In the genomic region with DNA sequence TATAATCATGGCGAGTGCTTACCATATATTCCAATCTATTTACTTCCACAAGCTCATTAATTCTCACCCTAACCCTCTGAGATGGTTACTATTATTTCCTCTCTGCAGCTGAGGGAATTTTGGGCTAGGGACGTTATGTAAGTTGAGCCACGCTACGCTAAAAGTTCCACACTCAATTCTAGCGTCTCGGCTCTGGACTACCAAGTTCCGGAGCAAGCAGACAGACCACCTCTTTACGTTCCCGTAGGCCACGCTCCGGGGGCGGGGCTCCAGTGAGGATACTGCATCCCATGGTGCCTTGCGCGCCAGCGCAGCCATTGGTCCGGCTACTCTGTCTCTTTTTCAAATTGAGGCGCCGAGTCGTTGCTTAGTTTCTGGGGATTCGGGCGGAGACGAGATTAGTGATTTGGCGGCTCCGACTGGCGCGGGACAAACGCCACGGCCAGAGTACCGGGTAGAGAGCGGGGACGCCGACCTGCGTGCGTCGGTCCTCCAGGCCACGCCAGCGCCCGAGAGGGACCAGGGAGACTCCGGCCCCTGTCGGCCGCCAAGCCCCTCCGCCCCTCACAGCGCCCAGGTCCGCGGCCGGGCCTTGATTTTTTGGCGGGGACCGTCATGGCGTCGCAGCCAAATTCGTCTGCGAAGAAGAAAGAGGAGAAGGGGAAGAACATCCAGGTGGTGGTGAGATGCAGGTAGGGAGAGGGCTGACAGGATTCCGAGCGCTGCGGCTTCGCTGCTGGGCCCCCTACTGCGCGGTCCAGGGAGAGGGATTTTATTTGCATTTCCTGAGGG, we compare ENCODE assay signal across 1 cellular context.
TF ChIP-seq lines count a peak whose summit lies in the region.

A gene (plus strand): TSS at position 370 of the 792 bp plus-strand sequence. CDS start 246 bp downstream, at position 616.

TF ChIP-seq in HepG2, 621 proteins besides CTCF, POLR2A, EP300 and RAD21 (continued from another document and continues in another):
- TF ChIP-seq, protein P1, sequence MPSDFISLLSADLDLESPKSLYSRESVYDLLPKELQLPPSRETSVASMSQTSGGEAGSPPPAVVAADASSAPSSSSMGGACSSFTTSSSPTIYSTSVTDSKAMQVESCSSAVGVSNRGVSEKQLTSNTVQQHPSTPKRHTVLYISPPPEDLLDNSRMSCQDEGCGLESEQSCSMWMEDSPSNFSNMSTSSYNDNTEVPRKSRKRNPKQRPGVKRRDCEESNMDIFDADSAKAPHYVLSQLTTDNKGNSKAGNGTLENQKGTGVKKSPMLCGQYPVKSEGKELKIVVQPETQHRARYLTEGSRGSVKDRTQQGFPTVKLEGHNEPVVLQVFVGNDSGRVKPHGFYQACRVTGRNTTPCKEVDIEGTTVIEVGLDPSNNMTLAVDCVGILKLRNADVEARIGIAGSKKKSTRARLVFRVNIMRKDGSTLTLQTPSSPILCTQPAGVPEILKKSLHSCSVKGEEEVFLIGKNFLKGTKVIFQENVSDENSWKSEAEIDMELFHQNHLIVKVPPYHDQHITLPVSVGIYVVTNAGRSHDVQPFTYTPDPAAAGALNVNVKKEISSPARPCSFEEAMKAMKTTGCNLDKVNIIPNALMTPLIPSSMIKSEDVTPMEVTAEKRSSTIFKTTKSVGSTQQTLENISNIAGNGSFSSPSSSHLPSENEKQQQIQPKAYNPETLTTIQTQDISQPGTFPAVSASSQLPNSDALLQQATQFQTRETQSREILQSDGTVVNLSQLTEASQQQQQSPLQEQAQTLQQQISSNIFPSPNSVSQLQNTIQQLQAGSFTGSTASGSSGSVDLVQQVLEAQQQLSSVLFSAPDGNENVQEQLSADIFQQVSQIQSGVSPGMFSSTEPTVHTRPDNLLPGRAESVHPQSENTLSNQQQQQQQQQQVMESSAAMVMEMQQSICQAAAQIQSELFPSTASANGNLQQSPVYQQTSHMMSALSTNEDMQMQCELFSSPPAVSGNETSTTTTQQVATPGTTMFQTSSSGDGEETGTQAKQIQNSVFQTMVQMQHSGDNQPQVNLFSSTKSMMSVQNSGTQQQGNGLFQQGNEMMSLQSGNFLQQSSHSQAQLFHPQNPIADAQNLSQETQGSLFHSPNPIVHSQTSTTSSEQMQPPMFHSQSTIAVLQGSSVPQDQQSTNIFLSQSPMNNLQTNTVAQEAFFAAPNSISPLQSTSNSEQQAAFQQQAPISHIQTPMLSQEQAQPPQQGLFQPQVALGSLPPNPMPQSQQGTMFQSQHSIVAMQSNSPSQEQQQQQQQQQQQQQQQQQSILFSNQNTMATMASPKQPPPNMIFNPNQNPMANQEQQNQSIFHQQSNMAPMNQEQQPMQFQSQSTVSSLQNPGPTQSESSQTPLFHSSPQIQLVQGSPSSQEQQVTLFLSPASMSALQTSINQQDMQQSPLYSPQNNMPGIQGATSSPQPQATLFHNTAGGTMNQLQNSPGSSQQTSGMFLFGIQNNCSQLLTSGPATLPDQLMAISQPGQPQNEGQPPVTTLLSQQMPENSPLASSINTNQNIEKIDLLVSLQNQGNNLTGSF (CRISPR knock-in tag; IDR thresholded peaks at IDR 0.05), result no peak
- TF ChIP-seq, protein P2, sequence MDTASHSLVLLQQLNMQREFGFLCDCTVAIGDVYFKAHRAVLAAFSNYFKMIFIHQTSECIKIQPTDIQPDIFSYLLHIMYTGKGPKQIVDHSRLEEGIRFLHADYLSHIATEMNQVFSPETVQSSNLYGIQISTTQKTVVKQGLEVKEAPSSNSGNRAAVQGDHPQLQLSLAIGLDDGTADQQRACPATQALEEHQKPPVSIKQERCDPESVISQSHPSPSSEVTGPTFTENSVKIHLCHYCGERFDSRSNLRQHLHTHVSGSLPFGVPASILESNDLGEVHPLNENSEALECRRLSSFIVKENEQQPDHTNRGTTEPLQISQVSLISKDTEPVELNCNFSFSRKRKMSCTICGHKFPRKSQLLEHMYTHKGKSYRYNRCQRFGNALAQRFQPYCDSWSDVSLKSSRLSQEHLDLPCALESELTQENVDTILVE (CRISPR knock-in tag; IDR thresholded peaks at IDR 0.05), result peak; percentile 77; the same call in 1 of the 2 replicates
- no peak for TF ChIP-seq TBX3 (IDR thresholded peaks at IDR 0.05; ENCODE audit: borderline replicate concordance)
- peak; percentile 71; the same call in 1 of the 2 replicates for TF ChIP-seq ZNF160 (CRISPR knock-in tag; IDR thresholded peaks at IDR 0.05)
- no peak for TF ChIP-seq NFKBIZ (CRISPR knock-in tag; IDR thresholded peaks at IDR 0.05)
- TF ChIP-seq FOXK1 (CRISPR knock-in tag; IDR thresholded peaks at IDR 0.05; ENCODE audit: borderline replicate concordance, low read depth), result peak; percentile 72; the same call in 1 of the 2 replicates
- 0 out of 2 replicates have a peak, but pooled peaks have one; percentile 55 for TF ChIP-seq ZNF674 (CRISPR knock-in tag; IDR thresholded peaks at IDR 0.05; ENCODE audit: low read depth)
- TF ChIP-seq ZNF12 (CRISPR knock-in tag; IDR thresholded peaks at IDR 0.05), result peak; percentile 53; the same call in 1 of the 2 replicates
- TF ChIP-seq MXD4 (CRISPR knock-in tag; IDR thresholded peaks at IDR 0.05), result peak; percentile 78
- 0 out of 2 replicates have a peak, but pooled peaks have one; percentile 19 for TF ChIP-seq NCOR1 (IDR thresholded peaks at IDR 0.05; ENCODE audit: borderline replicate concordance, low read length)
- TF ChIP-seq, protein P3, sequence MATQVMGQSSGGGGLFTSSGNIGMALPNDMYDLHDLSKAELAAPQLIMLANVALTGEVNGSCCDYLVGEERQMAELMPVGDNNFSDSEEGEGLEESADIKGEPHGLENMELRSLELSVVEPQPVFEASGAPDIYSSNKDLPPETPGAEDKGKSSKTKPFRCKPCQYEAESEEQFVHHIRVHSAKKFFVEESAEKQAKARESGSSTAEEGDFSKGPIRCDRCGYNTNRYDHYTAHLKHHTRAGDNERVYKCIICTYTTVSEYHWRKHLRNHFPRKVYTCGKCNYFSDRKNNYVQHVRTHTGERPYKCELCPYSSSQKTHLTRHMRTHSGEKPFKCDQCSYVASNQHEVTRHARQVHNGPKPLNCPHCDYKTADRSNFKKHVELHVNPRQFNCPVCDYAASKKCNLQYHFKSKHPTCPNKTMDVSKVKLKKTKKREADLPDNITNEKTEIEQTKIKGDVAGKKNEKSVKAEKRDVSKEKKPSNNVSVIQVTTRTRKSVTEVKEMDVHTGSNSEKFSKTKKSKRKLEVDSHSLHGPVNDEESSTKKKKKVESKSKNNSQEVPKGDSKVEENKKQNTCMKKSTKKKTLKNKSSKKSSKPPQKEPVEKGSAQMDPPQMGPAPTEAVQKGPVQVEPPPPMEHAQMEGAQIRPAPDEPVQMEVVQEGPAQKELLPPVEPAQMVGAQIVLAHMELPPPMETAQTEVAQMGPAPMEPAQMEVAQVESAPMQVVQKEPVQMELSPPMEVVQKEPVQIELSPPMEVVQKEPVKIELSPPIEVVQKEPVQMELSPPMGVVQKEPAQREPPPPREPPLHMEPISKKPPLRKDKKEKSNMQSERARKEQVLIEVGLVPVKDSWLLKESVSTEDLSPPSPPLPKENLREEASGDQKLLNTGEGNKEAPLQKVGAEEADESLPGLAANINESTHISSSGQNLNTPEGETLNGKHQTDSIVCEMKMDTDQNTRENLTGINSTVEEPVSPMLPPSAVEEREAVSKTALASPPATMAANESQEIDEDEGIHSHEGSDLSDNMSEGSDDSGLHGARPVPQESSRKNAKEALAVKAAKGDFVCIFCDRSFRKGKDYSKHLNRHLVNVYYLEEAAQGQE (IDR thresholded peaks at IDR 0.05; ENCODE audit: borderline replicate concordance in 1 of 2, low read depth in 1 of 2, low read length in 2 of 2), result peak in 1 of 2 experiments; percentile 66; a peak in 1 of 4 replicates
- TF ChIP-seq ZNF747 (CRISPR knock-in tag; IDR thresholded peaks at IDR 0.05; ENCODE audit: borderline replicate concordance), result peak; percentile 63; the same call in 1 of the 2 replicates
- 0 out of 2 replicates have a peak, but pooled peaks have one; percentile 46 for TF ChIP-seq ZNF350 (CRISPR knock-in tag; IDR thresholded peaks at IDR 0.05; ENCODE audit: borderline replicate concordance, low read depth)
- TF ChIP-seq AHR (CRISPR knock-in tag; IDR thresholded peaks at IDR 0.05), result 0 out of 2 replicates have a peak, but pooled peaks have one; percentile 62
- no peak; the same call in 1 of the 2 replicates for TF ChIP-seq SRY (CRISPR knock-in tag; IDR thresholded peaks at IDR 0.05)
- TF ChIP-seq ZNF251 (CRISPR knock-in tag; IDR thresholded peaks at IDR 0.05), result no peak
- TF ChIP-seq REXO4 (CRISPR knock-in tag; IDR thresholded peaks at IDR 0.05; ENCODE audit: borderline replicate concordance), result no peak
- no peak for TF ChIP-seq ZNF556 (CRISPR knock-in tag; IDR thresholded peaks at IDR 0.05; ENCODE audit: borderline replicate concordance)
- no peak for TF ChIP-seq ATF7 (IDR thresholded peaks at IDR 0.05)
- TF ChIP-seq ATF7 (CRISPR knock-in tag; IDR thresholded peaks at IDR 0.05), result no peak
- TF ChIP-seq, protein P4, sequence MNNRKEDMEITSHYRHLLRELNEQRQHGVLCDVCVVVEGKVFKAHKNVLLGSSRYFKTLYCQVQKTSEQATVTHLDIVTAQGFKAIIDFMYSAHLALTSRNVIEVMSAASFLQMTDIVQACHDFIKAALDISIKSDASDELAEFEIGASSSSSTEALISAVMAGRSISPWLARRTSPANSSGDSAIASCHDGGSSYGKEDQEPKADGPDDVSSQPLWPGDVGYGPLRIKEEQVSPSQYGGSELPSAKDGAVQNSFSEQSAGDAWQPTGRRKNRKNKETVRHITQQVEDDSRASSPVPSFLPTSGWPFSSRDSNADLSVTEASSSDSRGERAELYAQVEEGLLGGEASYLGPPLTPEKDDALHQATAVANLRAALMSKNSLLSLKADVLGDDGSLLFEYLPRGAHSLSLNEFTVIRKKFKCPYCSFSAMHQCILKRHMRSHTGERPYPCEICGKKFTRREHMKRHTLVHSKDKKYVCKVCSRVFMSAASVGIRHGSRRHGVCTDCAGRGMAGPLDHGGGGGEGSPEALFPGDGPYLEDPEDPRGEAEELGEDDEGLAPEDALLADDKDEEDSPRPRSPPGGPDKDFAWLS (CRISPR knock-in tag; IDR thresholded peaks at IDR 0.05; ENCODE audit: borderline replicate concordance), result no peak
- TF ChIP-seq, protein P5, sequence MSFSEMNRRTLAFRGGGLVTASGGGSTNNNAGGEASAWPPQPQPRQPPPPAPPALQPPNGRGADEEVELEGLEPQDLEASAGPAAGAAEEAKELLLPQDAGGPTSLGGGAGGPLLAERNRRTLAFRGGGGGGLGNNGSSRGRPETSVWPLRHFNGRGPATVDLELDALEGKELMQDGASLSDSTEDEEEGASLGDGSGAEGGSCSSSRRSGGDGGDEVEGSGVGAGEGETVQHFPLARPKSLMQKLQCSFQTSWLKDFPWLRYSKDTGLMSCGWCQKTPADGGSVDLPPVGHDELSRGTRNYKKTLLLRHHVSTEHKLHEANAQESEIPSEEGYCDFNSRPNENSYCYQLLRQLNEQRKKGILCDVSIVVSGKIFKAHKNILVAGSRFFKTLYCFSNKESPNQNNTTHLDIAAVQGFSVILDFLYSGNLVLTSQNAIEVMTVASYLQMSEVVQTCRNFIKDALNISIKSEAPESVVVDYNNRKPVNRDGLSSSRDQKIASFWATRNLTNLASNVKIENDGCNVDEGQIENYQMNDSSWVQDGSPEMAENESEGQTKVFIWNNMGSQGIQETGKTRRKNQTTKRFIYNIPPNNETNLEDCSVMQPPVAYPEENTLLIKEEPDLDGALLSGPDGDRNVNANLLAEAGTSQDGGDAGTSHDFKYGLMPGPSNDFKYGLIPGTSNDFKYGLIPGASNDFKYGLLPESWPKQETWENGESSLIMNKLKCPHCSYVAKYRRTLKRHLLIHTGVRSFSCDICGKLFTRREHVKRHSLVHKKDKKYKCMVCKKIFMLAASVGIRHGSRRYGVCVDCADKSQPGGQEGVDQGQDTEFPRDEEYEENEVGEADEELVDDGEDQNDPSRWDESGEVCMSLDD (CRISPR knock-in tag; IDR thresholded peaks at IDR 0.05; ENCODE audit: borderline replicate concordance), result no peak
- peak; percentile 70 for TF ChIP-seq FOXC1 (CRISPR knock-in tag; IDR thresholded peaks at IDR 0.05; ENCODE audit: borderline replicate concordance)
- TF ChIP-seq NFKB2 (CRISPR knock-in tag; IDR thresholded peaks at IDR 0.05; ENCODE audit: borderline replicate concordance), result peak; percentile 52; the same call in 1 of the 2 replicates
- no peak for TF ChIP-seq HNRNPK (IDR thresholded peaks at IDR 0.05; ENCODE audit: low read depth, low read length, poor library complexity, severe bottlenecking)
- TF ChIP-seq ZNF501 (CRISPR knock-in tag; IDR thresholded peaks at IDR 0.05), result peak; percentile 85
- 0 out of 2 replicates have a peak, but pooled peaks have one; percentile 36 for TF ChIP-seq HOXA5 (CRISPR knock-in tag; IDR thresholded peaks at IDR 0.05)
- peak; percentile 94; the same call in 2 of the 3 replicates for TF ChIP-seq MXI1 (IDR thresholded peaks at IDR 0.05; ENCODE audit: borderline replicate concordance, low read depth, low read length)
- TF ChIP-seq ZFP1 (CRISPR knock-in tag; IDR thresholded peaks at IDR 0.05), result no peak
- TF ChIP-seq ZNF792 (CRISPR knock-in tag; IDR thresholded peaks at IDR 0.05), result peak; percentile 48; the same call in 1 of the 2 replicates
- peak; percentile 58; the same call in 1 of the 2 replicates for TF ChIP-seq MAF1 (CRISPR knock-in tag; IDR thresholded peaks at IDR 0.05; ENCODE audit: borderline replicate concordance)
- TF ChIP-seq, protein P6, sequence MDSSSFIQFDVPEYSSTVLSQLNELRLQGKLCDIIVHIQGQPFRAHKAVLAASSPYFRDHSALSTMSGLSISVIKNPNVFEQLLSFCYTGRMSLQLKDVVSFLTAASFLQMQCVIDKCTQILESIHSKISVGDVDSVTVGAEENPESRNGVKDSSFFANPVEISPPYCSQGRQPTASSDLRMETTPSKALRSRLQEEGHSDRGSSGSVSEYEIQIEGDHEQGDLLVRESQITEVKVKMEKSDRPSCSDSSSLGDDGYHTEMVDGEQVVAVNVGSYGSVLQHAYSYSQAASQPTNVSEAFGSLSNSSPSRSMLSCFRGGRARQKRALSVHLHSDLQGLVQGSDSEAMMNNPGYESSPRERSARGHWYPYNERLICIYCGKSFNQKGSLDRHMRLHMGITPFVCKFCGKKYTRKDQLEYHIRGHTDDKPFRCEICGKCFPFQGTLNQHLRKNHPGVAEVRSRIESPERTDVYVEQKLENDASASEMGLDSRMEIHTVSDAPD (CRISPR knock-in tag; IDR thresholded peaks at IDR 0.05), result no peak
- TF ChIP-seq PCBP2 (optimal IDR thresholded peaks at IDR 0.05; ENCODE audit: low read depth, low read length, poor library complexity, severe bottlenecking), result no peak
- 0 out of 2 replicates have a peak, but pooled peaks have one; percentile 49 for TF ChIP-seq SP4 (CRISPR knock-in tag; IDR thresholded peaks at IDR 0.05)
- 0 out of 2 replicates have a peak, but pooled peaks have one; percentile 61 for TF ChIP-seq CENPT (CRISPR knock-in tag; IDR thresholded peaks at IDR 0.05; ENCODE audit: low read depth)
- TF ChIP-seq NFYC (CRISPR knock-in tag; IDR thresholded peaks at IDR 0.05), result peak; percentile 86
- TF ChIP-seq ARNT2 (CRISPR knock-in tag; IDR thresholded peaks at IDR 0.05; ENCODE audit: low read depth), result peak; percentile 93
- peak; percentile 73 for TF ChIP-seq ZBTB7B (CRISPR knock-in tag; IDR thresholded peaks at IDR 0.05)
- TF ChIP-seq WIZ (CRISPR knock-in tag; IDR thresholded peaks at IDR 0.05), result 0 out of 2 replicates have a peak, but pooled peaks have one; percentile 60
- TF ChIP-seq ZBTB42 (CRISPR knock-in tag; IDR thresholded peaks at IDR 0.05), result no peak
- no peak; the same call in 1 of the 2 replicates for TF ChIP-seq HMG20B (CRISPR knock-in tag; conservative IDR thresholded peaks at IDR 0.05)
- TF ChIP-seq DR1 (CRISPR knock-in tag; IDR thresholded peaks at IDR 0.05), result peak; percentile 60; the same call in 1 of the 2 replicates
- TF ChIP-seq FOXO1 (CRISPR knock-in tag; IDR thresholded peaks at IDR 0.05), result no peak
- TF ChIP-seq FOSL2 (CRISPR knock-in tag; IDR thresholded peaks at IDR 0.05), result peak; percentile 14; the same call in 1 of the 2 replicates
